Comparison of ENCODE assay signal across 8 cellular contexts in the genomic region with DNA sequence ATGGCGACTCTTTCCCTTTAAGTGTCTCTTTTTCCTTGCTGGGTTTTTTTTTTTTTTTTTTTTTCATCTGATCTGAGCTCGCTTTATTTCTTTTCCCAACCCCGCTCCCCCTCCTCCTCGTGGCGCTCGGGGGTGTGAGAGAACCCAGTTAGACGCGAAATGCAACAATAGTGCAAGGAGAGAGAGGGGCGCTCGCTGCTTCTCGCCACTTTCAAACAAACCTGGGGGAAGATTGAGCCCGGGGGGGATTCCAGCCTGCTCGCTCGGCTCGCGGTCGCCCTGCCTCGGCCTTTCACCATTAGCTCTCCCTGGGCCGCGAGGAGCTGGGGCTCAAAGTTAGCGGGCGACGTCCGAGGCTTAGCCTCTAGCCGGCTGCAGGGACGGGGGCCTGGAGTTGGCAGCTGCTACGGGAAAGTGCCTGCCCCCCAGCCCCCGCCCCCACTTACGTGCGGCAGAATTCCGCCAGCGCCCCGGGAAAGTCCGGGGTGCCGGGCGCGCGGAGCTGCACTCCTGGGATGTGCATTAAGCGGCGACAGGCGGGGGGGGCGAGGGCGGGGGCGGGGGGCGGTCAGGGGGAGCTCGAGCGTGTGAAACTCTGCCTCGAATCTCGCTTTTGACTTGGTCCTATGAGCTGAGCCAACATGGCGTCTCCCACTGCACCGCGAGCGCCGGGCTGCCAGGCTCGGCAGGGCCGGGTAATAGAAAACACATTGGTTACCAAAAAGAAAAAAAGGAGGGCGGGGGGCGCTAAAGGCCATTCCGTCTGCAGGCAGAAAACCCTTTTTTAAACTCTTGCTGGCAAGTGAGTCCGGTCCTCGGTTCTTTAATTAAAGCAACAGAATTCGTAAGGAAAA. TPM values are rescaled to one million over a fixed set of nuclear protein-coding genes. Genes with fewer than 3 reads are reported as not detected.
DNase-seq lines count a peak whose midpoint lies in the region; TF ChIP-seq lines count a peak whose summit lies in the region.

No MANE protein-coding gene starts in this region.

- TF ChIP-seq RAD21 in liver (IDR thresholded peaks at IDR 0.05), result no peak

- peak overlapping the region; percentile 87 for H3K9ac ChIP-seq in ES-I3 (ENCODE audit: low read depth, low read length)
- H3K9ac ChIP-seq in liver (ENCODE audit: low read depth in 1 of 2, low read length in 2 of 2), result peak overlapping the region; percentile 53 to 85

- no peak for TF ChIP-seq POLR2A in transverse colon (IDR thresholded peaks at IDR 0.05)

- no peaks in the 10 kb centered on the region for H3K9me3 ChIP-seq in ES-I3 (ENCODE audit: control insufficient read depth, insufficient read depth, low read length)
- H3K9me3 ChIP-seq in liver (ENCODE audit: control insufficient read depth in 4 of 4, low read length in 3 of 4), result no peaks in the 10 kb centered on the region
- H3K9me3 ChIP-seq in transverse colon, result no peaks in the 10 kb centered on the region

- intact Hi-C loops in transverse colon (cut with DNase I; ENCODE audit: low total_unique reads), result no loop called here

- DNase-seq in NCI-H1105 treated with DMSO at 0.1 percent for 48 hours (lab: John Stamatoyannopoulos, UW), result peak; percentile 74
- peak; percentile 27 for DNase-seq in transverse colon
- no peak for DNase-seq in hepatic stellate cell (ENCODE audit: low spot score)
- no peak for DNase-seq in activated CD4-positive, CD25-positive, alpha-beta regulatory T cell treated with anti-CD3 and anti-CD28 coated beads, Interleukin-2, amount 50 U/mL, for 72 hours
- DNase-seq in activated CD4-positive, CD25-positive, alpha-beta regulatory T cell (lab: John Stamatoyannopoulos, UW), result no peak

- no peaks in the 10 kb centered on the region for H3K27me3 ChIP-seq in liver (ENCODE audit: control insufficient read depth in 4 of 4, insufficient read depth in 4 of 4, low read length in 3 of 4)
- H3K27me3 ChIP-seq in transverse colon, result peaks cover 4% of the 10 kb centered on the region

- H3K27ac ChIP-seq in cingulate gyrus (ENCODE audit: low read depth, low read length) (peak overlapping the region; percentile 29), liver (ENCODE audit: low read depth in 1 of 2, low read length in 2 of 2) (peak overlapping the region; percentile 53 to 76), transverse colon (peak overlapping the region; percentile 94 to 98 (median 96))

- H3K4me3 ChIP-seq in liver (ENCODE audit: low read depth in 1 of 3, low read length in 3 of 3) (peak overlapping the region; percentile 33 to 81 (median 78)), transverse colon (peak overlapping the region; percentile 40 to 86 (median 62))

- no peak for TF ChIP-seq EP300 in transverse colon (IDR thresholded peaks at IDR 0.05; ENCODE audit: low read depth)

- H3K4me1 ChIP-seq in ES-I3 (ENCODE audit: insufficient read depth, low read length) (peaks cover 24% of the 10 kb centered on the region), liver (ENCODE audit: control insufficient read depth in 4 of 4, insufficient read depth in 4 of 4, low read length in 3 of 4) (peaks cover 6 to 37% (median 22%) of the 10 kb centered on the region in 4 donors), transverse colon (peaks cover 0 to 46% (median 28%) of the 10 kb centered on the region in 4 donors)

- no peak for TF ChIP-seq CTCF in liver (IDR thresholded peaks at IDR 0.05; ENCODE audit: low read depth, low read length, missing input control)
- no peak for TF ChIP-seq CTCF in transverse colon (IDR thresholded peaks at IDR 0.05)

- H3K36me3 ChIP-seq in ES-I3 (ENCODE audit: insufficient read depth, low read length) (no peaks in the 10 kb centered on the region), liver (ENCODE audit: control insufficient read depth in 4 of 4, insufficient read depth in 3 of 4, low read depth in 1 of 4, low read length in 3 of 4) (no peaks in the 10 kb centered on the region), transverse colon (no peaks in the 10 kb centered on the region)

- in situ Hi-C loops in transverse colon (cut with MboI; ENCODE audit: low pct_ligation_motif_present in 1 of 4, low pct_unique_long_range_greater_than_20kb in 1 of 4, low sequenced_read_pairs in 3 of 4), result loop anchor here in 2 of 4 donors (25.0 kb wide), 1 partner anchor 1079 kb away; no protein-coding TSS in a partner anchor

- 2% methylated on average over 62 of the region's 62 CpGs for WGBS in liver
- 0 to 6% methylated on average over 5 to 55 of the region's 62 CpGs for WGBS in transverse colon (ENCODE audit: low coverage in 1 of 2), 2 donors

TF ChIP-seq in liver, 16 proteins besides CTCF, POLR2A, EP300 and RAD21:
- TF ChIP-seq RXRA (IDR thresholded peaks at IDR 0.05), result no peak
- no peak for TF ChIP-seq ATF3 (IDR thresholded peaks at IDR 0.05)
- TF ChIP-seq HNF4G (IDR thresholded peaks at IDR 0.05), result no peak
- peak; percentile 75 for TF ChIP-seq YY1 (IDR thresholded peaks at IDR 0.05)

RNA-seq across cellular contexts. Expression of gene NR2F2, which starts 10.3 kb away (rescaled TPM):
- 1 to 10 TPM; 5.9 to 6.4 TPM for total RNA-seq in liver
- 10 to 100 TPM; 12.0 to 22.4 TPM for polyA plus RNA-seq in liver
- total RNA-seq in transverse colon, result 10 to 100 TPM; 11.3 to 29.5 (median 18.4) TPM

Comparison
In these comparisons a context has a peak if more than half of its experiments do, and no peak if none do; other contexts are left out.
1. DNase-seq: peak in NCI-H1105 treated with DMSO at 0.1 percent for 48 hours (single experiment) and transverse colon (single experiment); none in hepatic stellate cell (single experiment), activated CD4-positive, CD25-positive, alpha-beta regulatory T cell treated with anti-CD3 and anti-CD28 coated beads, Interleukin-2, amount 50 U/mL, for 72 hours (single experiment) and activated CD4-positive, CD25-positive, alpha-beta regulatory T cell (0 of 4).
2. H3K27ac ChIP-seq: peak in every context shown above with its lines; median percentile 96 in transverse colon; 64 in liver; 29 in cingulate gyrus.